In the genomic region with DNA sequence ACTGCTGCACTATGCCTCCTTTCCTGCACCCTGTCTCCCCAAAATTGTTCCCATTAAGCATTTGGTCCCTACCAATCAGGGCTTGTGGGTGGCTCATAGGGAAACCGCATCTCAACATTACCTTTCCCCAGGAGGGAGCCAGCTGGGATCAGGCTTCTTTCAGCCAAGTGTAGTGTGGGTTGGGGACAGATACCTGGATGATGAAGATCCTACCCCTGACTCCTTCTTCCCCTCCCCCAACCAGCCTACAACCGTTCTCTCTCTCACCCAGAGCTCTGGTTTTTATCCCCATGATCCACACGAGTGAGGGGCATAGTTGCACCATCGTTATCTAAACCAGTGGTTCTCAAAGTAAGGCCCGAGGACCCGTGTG, we compare ENCODE assay signal across 12 cellular contexts. TPM values are rescaled to one million over a fixed set of nuclear protein-coding genes. Genes with fewer than 3 reads are reported as not detected.
DNase-seq lines count a peak whose midpoint lies in the region; ATAC-seq and TF ChIP-seq lines count a peak whose summit lies in the region.
"Had no signal": no experiment of that assay in that cellular context is flagged by ENCODE, and none has a peak within 500 bp of the region (broad histone marks: within the 10 kb centered on the region; RNA-seq: fewer than 3 reads in every experiment).

No MANE protein-coding gene starts in this region.

- H3K27me3 Mint-ChIP-seq in GM23338 (ENCODE audit: insufficient read depth, low read depth, poor library complexity): peaks cover 6% of the 10 kb centered on the region

- H3K9me3 ChIP-seq in HUES6 (ENCODE audit: control insufficient read depth, insufficient read depth, low read depth, low read length) (no peaks in the 10 kb centered on the region), iPS-18a (ENCODE audit: control insufficient read depth, low read depth, low read length) (no peaks in the 10 kb centered on the region)

- H4K20me1 ChIP-seq in GM23338 (replicated peaks; ENCODE audit: insufficient read depth): no peaks in the 10 kb centered on the region

- H3K4me3 Mint-ChIP-seq in GM23338: peak overlapping the region; percentile 44
- H3K4me3 Mint-ChIP-seq: B cell; CD4-positive, alpha-beta memory T cell had no signal

- H3K27me3 ChIP-seq in GM23338 (ENCODE audit: insufficient read depth) (no peaks in the 10 kb centered on the region), HUES6 (ENCODE audit: control insufficient read depth, insufficient read depth, low read length) (no peaks in the 10 kb centered on the region), iPS-18a (ENCODE audit: control insufficient read depth, insufficient read depth, low read length) (no peaks in the 10 kb centered on the region)

- no peaks in the 10 kb centered on the region for H3K79me2 ChIP-seq in GM23338 (replicated peaks; ENCODE audit: insufficient read depth)

- no peak overlapping the region for H3K27ac ChIP-seq in GM23338 (ENCODE audit: low read depth)
- no peak overlapping the region for H3K27ac ChIP-seq in HUES6 (ENCODE audit: low read depth, low read length)
- H3K27ac ChIP-seq in iPS-18a (ENCODE audit: low read length): no peak overlapping the region

- H3K9ac ChIP-seq in HUES6 (ENCODE audit: low read length): no peak overlapping the region
- H3K9ac ChIP-seq in iPS-18a (ENCODE audit: low read length): no peak overlapping the region

- peak; percentile 52 for DNase-seq in GM23338 (ENCODE audit: low spot score)
- peak; percentile 18 for DNase-seq in stimulated activated CD8-positive, alpha-beta memory T cell treated with anti-CD3 and anti-CD28 coated beads, Interleukin-4, amount 100 ng/mL, for 48 hours
- DNase-seq in RKO (ENCODE audit: low spot score): no peak
- DNase-seq: C1 segment of cervical spinal cord; CD4-positive, alpha-beta memory T cell; GOT3 had no signal

- peak overlapping the region; percentile 69 for H3K27ac Mint-ChIP-seq in GM23338
- H3K27ac Mint-ChIP-seq: B cell; CD4-positive, alpha-beta memory T cell had no signal

- no peaks in the 10 kb centered on the region for H3K9me2 ChIP-seq in GM23338 (ENCODE audit: insufficient read depth)

- no peak for TF ChIP-seq CTCF in GM23338 (conservative IDR thresholded peaks at IDR 0.05; ENCODE audit: low read depth in 2 of 2)

- H2AFZ ChIP-seq in GM23338: no peak overlapping the region

- H3K4me3 ChIP-seq in GM23338 (no peak overlapping the region; the same call in 1 of the 2 replicates), HUES6 (ENCODE audit: low read depth, low read length) (peak overlapping the region; percentile 14; the same call in 1 of the 2 replicates), iPS-18a (ENCODE audit: low read length) (peak overlapping the region; percentile 21)

- no peaks in the 10 kb centered on the region for H3K9me3 Mint-ChIP-seq in GM23338
- H3K9me3 Mint-ChIP-seq: CD4-positive, alpha-beta memory T cell had no signal

- ATAC-seq in GM23338 (peak; percentile 51), HG03469 (IDR thresholded peaks at IDR 0.05; ENCODE audit: unreplicated experiment) (no peak), GM21515 (IDR thresholded peaks at IDR 0.05; ENCODE audit: unreplicated experiment) (no peak)
- ATAC-seq: HCT116 had no signal

- H3K36me3 Mint-ChIP-seq in GM23338 (ENCODE audit: low read depth): no peaks in the 10 kb centered on the region; the same call in 2 of the 3 replicates
- H3K36me3 Mint-ChIP-seq: CD4-positive, alpha-beta memory T cell had no signal

- H3K4me1 ChIP-seq in GM23338 (ENCODE audit: insufficient read depth): peaks cover 46% of the 10 kb centered on the region
- peaks cover 53% of the 10 kb centered on the region for H3K4me1 ChIP-seq in HUES6 (ENCODE audit: control insufficient read depth, insufficient read depth, low read length)
- H3K4me1 ChIP-seq in iPS-18a (ENCODE audit: control insufficient read depth, low read depth, low read length): peaks cover 54% of the 10 kb centered on the region

- H3F3A ChIP-seq in GM23338 (replicated peaks; ENCODE audit: low read depth): 0 out of 2 replicates have a peak, but pooled peaks cover 13% of the 10 kb centered on the region

- no peaks in the 10 kb centered on the region for H3K36me3 ChIP-seq in GM23338 (ENCODE audit: insufficient read depth)
- no peaks in the 10 kb centered on the region for H3K36me3 ChIP-seq in HUES6 (ENCODE audit: control insufficient read depth, insufficient read depth, low read length)
- no peaks in the 10 kb centered on the region for H3K36me3 ChIP-seq in iPS-18a (ENCODE audit: control insufficient read depth, low read depth, low read length)

- H3K4me1 Mint-ChIP-seq in GM23338: peaks cover 53% of the 10 kb centered on the region
- H3K4me1 Mint-ChIP-seq: B cell; CD4-positive, alpha-beta memory T cell had no signal

- peak overlapping the region; percentile 39 for H3K4me2 ChIP-seq in GM23338

TF ChIP-seq in GM23338, 12 proteins besides CTCF, POLR2A, EP300 and RAD21:
- TF ChIP-seq EZH2 (IDR thresholded peaks at IDR 0.05; ENCODE audit: low read depth, unreplicated experiment) (no peak), NANOG (IDR thresholded peaks at IDR 0.05; ENCODE audit: borderline replicate concordance) (no peak)
- TF ChIP-seq, protein P1, sequence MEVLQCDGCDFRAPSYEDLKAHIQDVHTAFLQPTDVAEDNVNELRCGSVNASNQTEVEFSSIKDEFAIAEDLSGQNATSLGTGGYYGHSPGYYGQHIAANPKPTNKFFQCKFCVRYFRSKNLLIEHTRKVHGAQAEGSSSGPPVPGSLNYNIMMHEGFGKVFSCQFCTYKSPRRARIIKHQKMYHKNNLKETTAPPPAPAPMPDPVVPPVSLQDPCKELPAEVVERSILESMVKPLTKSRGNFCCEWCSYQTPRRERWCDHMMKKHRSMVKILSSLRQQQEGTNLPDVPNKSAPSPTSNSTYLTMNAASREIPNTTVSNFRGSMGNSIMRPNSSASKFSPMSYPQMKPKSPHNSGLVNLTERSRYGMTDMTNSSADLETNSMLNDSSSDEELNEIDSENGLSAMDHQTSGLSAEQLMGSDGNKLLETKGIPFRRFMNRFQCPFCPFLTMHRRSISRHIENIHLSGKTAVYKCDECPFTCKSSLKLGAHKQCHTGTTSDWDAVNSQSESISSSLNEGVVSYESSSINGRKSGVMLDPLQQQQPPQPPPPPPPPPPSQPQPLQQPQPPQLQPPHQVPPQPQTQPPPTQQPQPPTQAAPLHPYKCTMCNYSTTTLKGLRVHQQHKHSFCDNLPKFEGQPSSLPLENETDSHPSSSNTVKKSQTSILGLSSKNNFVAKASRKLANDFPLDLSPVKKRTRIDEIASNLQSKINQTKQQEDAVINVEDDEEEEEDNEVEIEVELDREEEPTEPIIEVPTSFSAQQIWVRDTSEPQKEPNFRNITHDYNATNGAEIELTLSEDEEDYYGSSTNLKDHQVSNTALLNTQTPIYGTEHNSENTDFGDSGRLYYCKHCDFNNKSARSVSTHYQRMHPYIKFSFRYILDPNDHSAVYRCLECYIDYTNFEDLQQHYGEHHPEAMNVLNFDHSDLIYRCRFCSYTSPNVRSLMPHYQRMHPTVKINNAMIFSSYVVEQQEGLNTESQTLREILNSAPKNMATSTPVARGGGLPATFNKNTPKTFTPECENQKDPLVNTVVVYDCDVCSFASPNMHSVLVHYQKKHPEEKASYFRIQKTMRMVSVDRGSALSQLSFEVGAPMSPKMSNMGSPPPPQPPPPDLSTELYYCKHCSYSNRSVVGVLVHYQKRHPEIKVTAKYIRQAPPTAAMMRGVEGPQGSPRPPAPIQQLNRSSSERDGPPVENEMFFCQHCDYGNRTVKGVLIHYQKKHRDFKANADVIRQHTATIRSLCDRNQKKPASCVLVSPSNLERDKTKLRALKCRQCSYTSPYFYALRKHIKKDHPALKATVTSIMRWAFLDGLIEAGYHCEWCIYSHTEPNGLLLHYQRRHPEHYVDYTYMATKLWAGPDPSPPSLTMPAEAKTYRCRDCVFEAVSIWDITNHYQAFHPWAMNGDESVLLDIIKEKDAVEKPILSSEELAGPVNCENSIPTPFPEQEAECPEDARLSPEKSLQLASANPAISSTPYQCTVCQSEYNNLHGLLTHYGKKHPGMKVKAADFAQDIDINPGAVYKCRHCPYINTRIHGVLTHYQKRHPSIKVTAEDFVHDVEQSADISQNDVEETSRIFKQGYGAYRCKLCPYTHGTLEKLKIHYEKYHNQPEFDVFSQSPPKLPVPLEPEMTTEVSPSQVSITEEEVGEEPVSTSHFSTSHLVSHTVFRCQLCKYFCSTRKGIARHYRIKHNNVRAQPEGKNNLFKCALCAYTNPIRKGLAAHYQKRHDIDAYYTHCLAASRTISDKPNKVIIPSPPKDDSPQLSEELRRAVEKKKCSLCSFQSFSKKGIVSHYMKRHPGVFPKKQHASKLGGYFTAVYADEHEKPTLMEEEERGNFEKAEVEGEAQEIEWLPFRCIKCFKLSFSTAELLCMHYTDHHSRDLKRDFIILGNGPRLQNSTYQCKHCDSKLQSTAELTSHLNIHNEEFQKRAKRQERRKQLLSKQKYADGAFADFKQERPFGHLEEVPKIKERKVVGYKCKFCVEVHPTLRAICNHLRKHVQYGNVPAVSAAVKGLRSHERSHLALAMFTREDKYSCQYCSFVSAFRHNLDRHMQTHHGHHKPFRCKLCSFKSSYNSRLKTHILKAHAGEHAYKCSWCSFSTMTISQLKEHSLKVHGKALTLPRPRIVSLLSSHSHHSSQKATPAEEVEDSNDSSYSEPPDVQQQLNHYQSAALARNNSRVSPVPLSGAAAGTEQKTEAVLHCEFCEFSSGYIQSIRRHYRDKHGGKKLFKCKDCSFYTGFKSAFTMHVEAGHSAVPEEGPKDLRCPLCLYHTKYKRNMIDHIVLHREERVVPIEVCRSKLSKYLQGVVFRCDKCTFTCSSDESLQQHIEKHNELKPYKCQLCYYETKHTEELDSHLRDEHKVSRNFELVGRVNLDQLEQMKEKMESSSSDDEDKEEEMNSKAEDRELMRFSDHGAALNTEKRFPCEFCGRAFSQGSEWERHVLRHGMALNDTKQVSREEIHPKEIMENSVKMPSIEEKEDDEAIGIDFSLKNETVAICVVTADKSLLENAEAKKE (CRISPR knock-in tag; IDR thresholded peaks at IDR 0.05): no peak
TF ChIP-seq in GM23338: peak in this region for 0.

RNA-seq across cellular contexts. Expression of gene ACOXL, which starts 40.0 kb away (rescaled TPM):
- total RNA-seq in GM23338 (2014; rRNA removed; shearing (Covaris generic)): 14.7 and 15.7 TPM in 2 replicates
- 8.2 and 9.0 TPM in 2 replicates for polyA plus RNA-seq in GM23338 (2016; fragmentation: Nextera tagmentation; extraction: Ambion mirVana)
- total RNA-seq: B cell; CD4-positive, alpha-beta memory T cell had no signal
- polyA plus RNA-seq: CD4-positive, alpha-beta memory T cell had no signal
